9 cellular contexts compared by ENCODE assay signal in genomic region chr6:122576888-122577287, GRCh38. TPM values are rescaled to one million over a fixed set of nuclear protein-coding genes. Genes with fewer than 3 reads are reported as not detected.
"Had no signal": no experiment of that assay in that cellular context is flagged by ENCODE, and none has a peak within 500 bp of the region (broad histone marks: within the 10 kb centered on the region; RNA-seq: fewer than 3 reads in every experiment).

No MANE protein-coding gene starts in this region.

- H3K27ac ChIP-seq: GM23248 had no signal

- H3K4me3 ChIP-seq: GM23248, GM23338, HAP-1 had no signal

- ATAC-seq: GM23338, HCT116 had no signal

- DNase-seq: GM23248, GOT3, H7, H9, HCEC 1CT, HFFc6 had no signal

- H3K9me3 ChIP-seq: HAP-1 had no signal

- H3K4me1 ChIP-seq: HAP-1 had no signal

- H3K36me3 ChIP-seq: HAP-1 had no signal

RNA-seq across cellular contexts. Expression of gene PKIB, which starts 33.3 kb away (rescaled TPM):
- total RNA-seq: GM23248 had no signal
